Comparison of ENCODE assay signal across 9 cellular contexts in the genomic region with DNA sequence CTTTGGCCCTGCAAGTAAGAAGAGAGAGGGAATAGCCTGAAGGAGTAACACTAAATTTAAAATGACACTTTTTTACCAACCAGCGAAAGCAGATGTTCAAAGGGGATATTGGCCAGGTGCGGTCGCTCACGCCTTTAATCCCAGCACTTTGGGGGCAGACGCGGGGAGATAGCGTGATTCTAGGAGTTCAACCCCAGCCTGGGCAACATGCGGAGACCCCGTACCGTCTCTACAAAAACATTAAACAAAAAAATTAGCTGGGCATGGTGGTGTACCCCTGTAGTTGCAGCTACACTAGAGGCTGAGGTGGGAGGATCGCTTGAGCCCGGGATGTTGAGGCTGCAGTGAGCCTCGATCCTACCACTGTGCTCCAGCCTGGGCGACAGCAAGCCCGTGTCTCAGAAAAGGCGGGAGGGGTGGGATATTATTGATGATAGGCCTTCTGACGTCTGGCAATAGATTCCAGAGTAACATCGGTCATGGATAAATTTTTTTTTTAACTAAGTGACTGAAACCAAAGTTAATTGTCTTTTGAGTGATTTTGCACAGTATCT. TPM values are rescaled to one million over a fixed set of nuclear protein-coding genes. Genes with fewer than 3 reads are reported as not detected.
DNase-seq lines count a peak whose midpoint lies in the region; ATAC-seq and TF ChIP-seq lines count a peak whose summit lies in the region.
"Had no signal": no experiment of that assay in that cellular context is flagged by ENCODE, and none has a peak within 500 bp of the region (broad histone marks: within the 10 kb centered on the region; RNA-seq: fewer than 3 reads in every experiment).

No MANE protein-coding gene starts in this region.

- intact Hi-C loops in left ventricle myocardium superior (cut with micrococcal nuclease) = loop anchor here (10.0 kb wide), 1 partner anchor 58 kb away; no protein-coding TSS in a partner anchor
- intact Hi-C loops in right lobe of liver (cut with DNase I) = loop anchor here in 1 of 2 donors (10.0 kb wide), 1 partner anchor 168 kb away; a partner anchor contains a TSS
- intact Hi-C loops in uterus (cut with DNase I; ENCODE audit: low total_unique reads) = loop anchor here (5.0 kb wide), 1 partner anchor 120 kb away; a partner anchor contains a TSS
- intact Hi-C loops in posterior cingulate gyrus (cut with DNase I) = loop anchor here (2.0 to 5.0 kb wide), 3 partner anchors 40 to 165 kb away; a partner anchor contains a TSS

- WGBS in right lobe of liver (ENCODE audit: insufficient coverage, low coverage, low lambda C conversion rate, missing lambda C conversion rate) = 22% methylated on average over 17 of the region's 18 CpGs

- peak overlapping the region; percentile 92 to 94 for H3K27ac ChIP-seq in right atrium auricular region
- H3K27ac ChIP-seq in right lobe of liver = peak overlapping the region; percentile 93 to 96 (median 94)
- H3K27ac ChIP-seq in uterus = peak overlapping the region; percentile 94 to 97

- H3K27me3 ChIP-seq in right atrium auricular region (no peaks in the 10 kb centered on the region), right lobe of liver (no peaks in the 10 kb centered on the region), uterus (no peaks in the 10 kb centered on the region)

- in situ Hi-C loops in astrocyte of the cerebellum (cut with HindIII; ENCODE audit: low sequenced_read_pairs) = no loop called here

- H3K4me1 ChIP-seq in right atrium auricular region = peaks cover 0 to 43% of the 10 kb centered on the region in 2 donors
- H3K4me1 ChIP-seq in right lobe of liver = peaks cover 0 to 34% (median 7%) of the 10 kb centered on the region in 4 donors
- peaks cover 6 to 15% of the 10 kb centered on the region in 2 donors for H3K4me1 ChIP-seq in uterus

- H3K4me3 ChIP-seq in right atrium auricular region (peak overlapping the region; percentile 65 to 85), astrocyte of the cerebellum (ENCODE audit: low read depth, low read length) (peak overlapping the region; percentile 90), right lobe of liver (peak overlapping the region; percentile 76 to 84 (median 79)), uterus (peak overlapping the region; percentile 69 to 78)

- H3K9me3 ChIP-seq in right atrium auricular region = no peaks in the 10 kb centered on the region
- no peaks in the 10 kb centered on the region for H3K9me3 ChIP-seq in right lobe of liver
- no peaks in the 10 kb centered on the region for H3K9me3 ChIP-seq in uterus

- DNase-seq in right atrium auricular region (ENCODE audit: low spot score) (no peak), left ventricle myocardium superior (no peak), astrocyte of the cerebellum (ENCODE audit: low read depth) (no peak), right lobe of liver (no peak), uterus (no peak), posterior cingulate gyrus (no peak), HPDE6-E6E7 (ENCODE audit: extremely low spot score) (no peak)
- no peak for DNase-seq in activated CD4-positive, CD25-positive, alpha-beta regulatory T cell (lab: John Stamatoyannopoulos, UW)
- DNase-seq: GDM1 had no signal

- H3K36me3 ChIP-seq in right atrium auricular region = peaks cover 15% of the 10 kb centered on the region
- H3K36me3 ChIP-seq in right lobe of liver = peaks cover 0 to 18% (median 0%) of the 10 kb centered on the region in 4 donors
- no peaks in the 10 kb centered on the region for H3K36me3 ChIP-seq in uterus

- ATAC-seq in left ventricle myocardium superior (no peak), right lobe of liver (no peak)

- TF ChIP-seq POLR2A in right lobe of liver (IDR thresholded peaks at IDR 0.05) (no peak), uterus (IDR thresholded peaks at IDR 0.05) (no peak)

- TF ChIP-seq CTCF in right atrium auricular region (IDR thresholded peaks at IDR 0.05) (no peak), astrocyte of the cerebellum (IDR thresholded peaks at IDR 0.05; ENCODE audit: low read depth, low read length, missing control alignments) (no peak), right lobe of liver (IDR thresholded peaks at IDR 0.05) (no peak), uterus (IDR thresholded peaks at IDR 0.05) (no peak)

RNA-seq across cellular contexts. Expression of a gene that starts 1.1 kb away (rescaled TPM):
- total RNA-seq in right atrium auricular region (10 to 100 TPM; 12.1 to 19.0 TPM), left ventricle myocardium superior (31.3 TPM), right lobe of liver (1 to 10 TPM; 4.1 to 9.6 (median 6.7) TPM), uterus (100 to 1,000 TPM in 1 of 4 donors, 10 to 100 TPM in 3; 12.4 to 113 (median 48.4) TPM)
